23 cellular contexts compared by ENCODE assay signal in the genomic region with DNA sequence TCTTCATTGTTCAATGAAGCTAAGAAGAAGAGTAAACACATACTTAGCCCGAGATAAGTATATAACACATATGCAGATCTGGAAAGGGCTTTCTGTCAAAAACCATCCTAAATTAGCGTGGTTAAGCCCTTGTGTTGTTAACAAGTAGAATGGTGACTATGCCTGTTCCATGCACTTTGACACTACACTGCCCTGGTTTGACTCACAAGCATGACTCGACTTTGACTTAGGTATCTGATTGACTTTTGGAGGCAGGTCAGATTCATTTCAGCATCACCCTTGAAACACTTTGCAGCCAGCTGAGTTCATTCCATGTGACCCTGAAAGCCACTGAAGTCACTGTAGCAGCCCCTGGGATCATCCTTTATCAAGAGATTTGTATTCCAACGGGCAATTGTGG.
"Had no signal": no experiment of that assay in that cellular context is flagged by ENCODE, and none has a peak within 500 bp of the region (broad histone marks: within the 10 kb centered on the region; RNA-seq: fewer than 3 reads in every experiment).

No MANE protein-coding gene starts in this region.

- H3K27me3 ChIP-seq: gastrocnemius medialis, heart left ventricle, tibial artery had no signal

- H3K27ac ChIP-seq: epithelial cell of prostate, gastrocnemius medialis, heart left ventricle, tibial artery had no signal

- H3K9me3 Mint-ChIP-seq: activated CD4-positive, alpha-beta memory T cell treated with anti-CD3 and anti-CD28 coated beads for 36 hours; activated naive CD8-positive, alpha-beta T cell treated with anti-CD3 and anti-CD28 coated beads, Interleukin-2, amount 10 ng/mL, durations not matched to agents 7 days and 5 days; activated T-helper 2 cell treated with anti-CD3 and anti-CD28 coated beads, Interferon-gamma antibody, Interleukin-2, Interleukin-4, amounts not matched to agents 10 μg/mL and 5 μg/mL and 100 μg/mL, durations not matched to agents 14 hours and 24 hours and 36 hours; mesothelial cell of epicardium; nephron progenitor cell; T-helper 1 cell treated with Interleukin-12 subunit alpha and Interleukin-12 subunit beta and Interleukin-4 antibody, amounts not matched to agents 30 μg/mL and 1 μg/mL, for 36 hours had no signal

- H3K9me3 ChIP-seq: gastrocnemius medialis, heart left ventricle, tibial artery had no signal

- FAIRE-seq: kidney had no signal

- H3K27me3 Mint-ChIP-seq: activated CD4-positive, alpha-beta memory T cell treated with anti-CD3 and anti-CD28 coated beads for 36 hours; activated naive CD8-positive, alpha-beta T cell treated with anti-CD3 and anti-CD28 coated beads, Interleukin-2, amount 10 ng/mL, durations not matched to agents 7 days and 5 days; effector memory CD8-positive, alpha-beta T cell had no signal

- DNase-seq: activated CD4-positive, alpha-beta memory T cell treated with anti-CD3 and anti-CD28 coated beads for 36 hours; activated CD4-positive, CD25-positive, alpha-beta regulatory T cell treated with anti-CD3 and anti-CD28 coated beads, Interleukin-2, amount 50 U/mL, for 72 hours; activated naive CD4-positive, alpha-beta T cell treated with Interleukin-2 at 50 U/mL for 16 hours; activated naive CD8-positive, alpha-beta T cell treated with anti-CD3 and anti-CD28 coated beads, Interleukin-2, amount 10 ng/mL, durations not matched to agents 7 days and 5 days; amygdala; caudate nucleus; effector memory CD8-positive, alpha-beta T cell; gastrocnemius medialis; heart left ventricle; kidney; nephron progenitor cell; nucleus accumbens; stimulated activated CD4-positive, alpha-beta T cell treated with anti-CD3 and anti-CD28 coated beads, Interleukin-12 subunit alpha, Interleukin-12 subunit beta, amount 100 ng/mL, for 4 hours; stimulated activated CD4-positive, alpha-beta T cell treated with anti-CD3 and anti-CD28 coated beads, Interleukin-1b, Interleukin-23, amount 100 ng/mL, for 48 hours; stimulated activated naive CD8-positive, alpha-beta T cell treated with anti-CD3 and anti-CD28 coated beads, Interleukin-15, Interleukin-2, amounts not matched to agents 100 U/mL and 50 U/mL, for 24 hours; substantia nigra; tibial artery had no signal

- H3K4me3 Mint-ChIP-seq: activated CD4-positive, alpha-beta memory T cell treated with anti-CD3 and anti-CD28 coated beads for 36 hours; activated naive CD8-positive, alpha-beta T cell treated with anti-CD3 and anti-CD28 coated beads, Interleukin-2, amount 10 ng/mL, durations not matched to agents 7 days and 5 days; effector memory CD8-positive, alpha-beta T cell; mesothelial cell of epicardium; nephron progenitor cell; T-helper 1 cell treated with Interleukin-12 subunit alpha and Interleukin-12 subunit beta and Interleukin-4 antibody, amounts not matched to agents 30 μg/mL and 1 μg/mL, for 36 hours had no signal

- H3K36me3 Mint-ChIP-seq: activated CD4-positive, alpha-beta memory T cell treated with anti-CD3 and anti-CD28 coated beads for 36 hours; activated naive CD8-positive, alpha-beta T cell treated with anti-CD3 and anti-CD28 coated beads, Interleukin-2, amount 10 ng/mL, durations not matched to agents 7 days and 5 days; mesothelial cell of epicardium had no signal

- H3K27ac Mint-ChIP-seq: activated CD4-positive, alpha-beta memory T cell treated with anti-CD3 and anti-CD28 coated beads for 36 hours; activated naive CD8-positive, alpha-beta T cell treated with anti-CD3 and anti-CD28 coated beads, Interleukin-2, amount 10 ng/mL, durations not matched to agents 7 days and 5 days; activated T-helper 2 cell treated with anti-CD3 and anti-CD28 coated beads, Interferon-gamma antibody, Interleukin-2, Interleukin-4, amounts not matched to agents 10 μg/mL and 5 μg/mL and 100 μg/mL, durations not matched to agents 14 hours and 24 hours and 36 hours; effector memory CD8-positive, alpha-beta T cell; mesothelial cell of epicardium; nephron progenitor cell; T-helper 1 cell treated with Interleukin-12 subunit alpha and Interleukin-12 subunit beta and Interleukin-4 antibody, amounts not matched to agents 30 μg/mL and 1 μg/mL, for 36 hours had no signal

- ATAC-seq: effector memory CD8-positive, alpha-beta T cell; gastrocnemius medialis; heart left ventricle; left lobe of liver; stimulated activated naive CD8-positive, alpha-beta T cell treated with anti-CD3 and anti-CD28 coated beads, Interleukin-15, Interleukin-2, amounts not matched to agents 100 U/mL and 50 U/mL, for 24 hours had no signal

- H3K4me1 ChIP-seq: gastrocnemius medialis, heart left ventricle had no signal

- H3K4me3 ChIP-seq: gastrocnemius medialis, heart left ventricle, lung, tibial artery had no signal

- H3K36me3 ChIP-seq: gastrocnemius medialis, heart left ventricle, tibial artery had no signal
